ENCODE assay signal across 8 cellular contexts in genomic region chr17:14297161-14297851, GRCh38.
A peak's percentile ranks its signal among the peaks of the same experiment; 100 is the strongest.
DNase-seq lines count a peak whose midpoint lies in the region; TF ChIP-seq lines count a peak whose summit lies in the region.

No MANE protein-coding gene starts in this region.

- TF ChIP-seq CTCF in epithelial cell of esophagus (IDR thresholded peaks at IDR 0.05; ENCODE audit: insufficient read depth, low read depth, low read length, missing control alignments) (no peak), nephron progenitor cell (IDR thresholded peaks at IDR 0.05) (no peak)

- no peak overlapping the region for H3K27ac Mint-ChIP-seq in nephron progenitor cell

- H3K4me3 Mint-ChIP-seq in nephron progenitor cell, result peak overlapping the region; percentile 84

- DNase-seq in NCI-H2029 (lab: John Stamatoyannopoulos, UW), result peak; percentile 16
- DNase-seq in NCI-H2029 treated with DMSO at 0.1 percent for 48 hours (lab: John Stamatoyannopoulos, UW), result no peak
- peak; percentile 62 for DNase-seq in T1000 (lab: John Stamatoyannopoulos, UW)
- DNase-seq in epithelial cell of esophagus (ENCODE audit: low read depth), result peak; percentile 13
- DNase-seq in nephron progenitor cell, result peak; percentile 74
- DNase-seq in DMS53 (lab: John Stamatoyannopoulos, UW), result no peak
- no peak for DNase-seq in DMS53 treated with DMSO at 0.1 percent for 48 hours (lab: John Stamatoyannopoulos, UW; ENCODE audit: unreplicated experiment)
- no peak for DNase-seq in NCI-H1436 (lab: John Stamatoyannopoulos, UW)

- peaks cover 71% of the 10 kb centered on the region for H3K27me3 Mint-ChIP-seq in nephron progenitor cell (ENCODE audit: low read depth, poor library complexity)

- H3K9me3 Mint-ChIP-seq in nephron progenitor cell, result no peaks in the 10 kb centered on the region

- peak overlapping the region; percentile 25 for H3K4me3 ChIP-seq in epithelial cell of esophagus (ENCODE audit: low read length)

- H3K4me1 Mint-ChIP-seq in nephron progenitor cell, result peaks cover 46% of the 10 kb centered on the region

- no peaks in the 10 kb centered on the region for H3K36me3 Mint-ChIP-seq in nephron progenitor cell (ENCODE audit: low read depth)

Comparison
In these comparisons a context has a peak if more than half of its experiments do, and no peak if none do; other contexts are left out.
1. DNase-seq: peak in NCI-H2029 (single experiment), T1000 (single experiment), epithelial cell of esophagus (single experiment) and nephron progenitor cell (single experiment); none in NCI-H2029 treated with DMSO at 0.1 percent for 48 hours (single experiment), DMS53 (single experiment), DMS53 treated with DMSO at 0.1 percent for 48 hours (single experiment) and NCI-H1436 (single experiment).